ENCODE assay signal across 8 cellular contexts in the genomic region with DNA sequence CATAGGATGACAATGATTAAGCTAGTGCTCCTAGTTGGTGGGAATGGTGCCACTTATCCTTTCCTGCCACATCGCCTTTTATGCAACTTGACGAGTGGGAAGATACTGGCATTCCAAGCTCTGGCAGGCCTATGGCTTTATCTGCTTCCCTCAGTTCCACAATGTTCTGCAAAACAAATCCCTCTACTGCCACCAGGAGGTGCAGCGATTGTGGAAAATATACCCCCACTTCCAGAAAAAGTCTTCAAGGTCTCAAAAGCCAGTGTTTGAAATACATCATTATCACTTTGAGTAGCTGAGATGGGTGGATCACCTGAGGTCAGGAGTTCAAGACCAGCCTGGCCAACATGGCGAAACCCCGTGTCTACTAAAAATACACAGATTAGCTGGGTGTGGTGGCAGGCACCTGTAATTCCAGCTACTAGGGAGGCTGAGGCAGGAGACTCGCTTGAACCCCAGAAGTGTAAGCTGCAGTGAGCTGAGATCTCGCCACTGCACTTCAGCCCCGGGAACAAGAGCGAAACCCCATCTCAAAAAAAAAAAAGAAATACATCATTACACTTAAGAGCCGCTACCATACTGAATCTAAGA. TPM values are rescaled to one million over a fixed set of nuclear protein-coding genes. Genes with fewer than 3 reads are reported as not detected.
DNase-seq lines count a peak whose midpoint lies in the region; ATAC-seq and TF ChIP-seq lines count a peak whose summit lies in the region.

No MANE protein-coding gene starts in this region.

- no peaks in the 10 kb centered on the region for H3K9me3 ChIP-seq in CD4-positive, CD25-positive, alpha-beta regulatory T cell (ENCODE audit: control insufficient read depth in 2 of 2, low read length in 2 of 2)
- H3K9me3 ChIP-seq in thyroid gland: no peaks in the 10 kb centered on the region

- intact Hi-C loops in thyroid gland (cut with DNase I): loop anchor here (10.0 kb wide), 1 partner anchor 89 kb away; no protein-coding TSS in a partner anchor

- 69% methylated on average over 10 of the region's 10 CpGs for WGBS in thyroid gland, 2 donors

- peaks cover 17% of the 10 kb centered on the region for H3K36me3 Mint-ChIP-seq in CD4-positive, CD25-positive, alpha-beta regulatory T cell

- H3K36me3 ChIP-seq in CD4-positive, CD25-positive, alpha-beta regulatory T cell (ENCODE audit: control insufficient read depth, insufficient read depth, low read length): peaks cover 4% of the 10 kb centered on the region
- no peaks in the 10 kb centered on the region for H3K36me3 ChIP-seq in kidney epithelial cell (ENCODE audit: control insufficient read depth, insufficient read depth, low read length)
- H3K36me3 ChIP-seq in thyroid gland: no peaks in the 10 kb centered on the region

- no peaks in the 10 kb centered on the region for H3K27me3 ChIP-seq in CD4-positive, CD25-positive, alpha-beta regulatory T cell (ENCODE audit: control insufficient read depth, insufficient read depth, low read length)
- H3K27me3 ChIP-seq in kidney epithelial cell (ENCODE audit: control insufficient read depth, insufficient read depth, low read length): no peaks in the 10 kb centered on the region
- H3K27me3 ChIP-seq in thyroid gland: no peaks in the 10 kb centered on the region

- in situ Hi-C loops in GM13977 (cut with MboI; ENCODE audit: low pct_unique_long_range_greater_than_20kb, low sequenced_read_pairs, unreplicated experiment) (no loop called here), T47D (cut with HindIII; ENCODE audit: low pct_unique_long_range_greater_than_20kb, low sequenced_read_pairs) (no loop called here)

- DNase-seq in CD4-positive, CD25-positive, alpha-beta regulatory T cell: peak in 1 of 3 donors; percentile 38
- DNase-seq in GM13977 (ENCODE audit: low spot score) (no peak), OCI-M1 (lab: John Stamatoyannopoulos, UW) (peak; percentile 65), T47D (ENCODE audit: low read depth in 1 of 2, low spot score in 1 of 2) (peak; percentile 41 to 76), kidney epithelial cell (ENCODE audit: low read depth) (peak; percentile 28), thyroid gland (peak; percentile 48 to 56)

- H3K4me1 ChIP-seq in CD4-positive, CD25-positive, alpha-beta regulatory T cell (ENCODE audit: control insufficient read depth, insufficient read depth, low read length, poor library complexity, severe bottlenecking): peaks cover 55% of the 10 kb centered on the region
- peaks cover 5 to 20% of the 10 kb centered on the region in 2 donors for H3K4me1 ChIP-seq in thyroid gland

- H3K9me3 Mint-ChIP-seq in CD4-positive, CD25-positive, alpha-beta regulatory T cell: peaks cover 0 to 4% (median 0%) of the 10 kb centered on the region in 7 donors

- H3K27ac Mint-ChIP-seq in CD4-positive, CD25-positive, alpha-beta regulatory T cell: peak overlapping the region; percentile 24 to 60 (median 53)

- H3K27me3 Mint-ChIP-seq in CD4-positive, CD25-positive, alpha-beta regulatory T cell: no peaks in the 10 kb centered on the region

- no peak for ATAC-seq in CD4-positive, CD25-positive, alpha-beta regulatory T cell (ENCODE audit: low read depth in 2 of 2)
- no peak for ATAC-seq in GM18861 (IDR thresholded peaks at IDR 0.05; ENCODE audit: unreplicated experiment)
- no peak for ATAC-seq in GM18867 (IDR thresholded peaks at IDR 0.05; ENCODE audit: unreplicated experiment)

- peaks cover 45 to 79% (median 64%) of the 10 kb centered on the region in 4 donors for H3K4me1 Mint-ChIP-seq in CD4-positive, CD25-positive, alpha-beta regulatory T cell

- no peak overlapping the region for H3K27ac ChIP-seq in CD4-positive, CD25-positive, alpha-beta regulatory T cell (ENCODE audit: insufficient read depth, low read length, poor library complexity, severe bottlenecking)
- no peak overlapping the region for H3K27ac ChIP-seq in thyroid gland

- peak; percentile 62 for TF ChIP-seq CTCF in GM13977 (IDR thresholded peaks at IDR 0.05; ENCODE audit: extremely low read depth, insufficient read depth, missing control alignments)
- TF ChIP-seq CTCF in kidney epithelial cell (IDR thresholded peaks at IDR 0.05; ENCODE audit: insufficient read depth, low read length, poor library complexity, severe bottlenecking): peak; percentile 66
- peak; percentile 20 to 66 (median 59) for TF ChIP-seq CTCF in thyroid gland (IDR thresholded peaks at IDR 0.05)

- H3K4me3 ChIP-seq in CD4-positive, CD25-positive, alpha-beta regulatory T cell (ENCODE audit: low read depth, low read length): peak overlapping the region; percentile 21
- no peak overlapping the region for H3K4me3 ChIP-seq in kidney epithelial cell (ENCODE audit: low read depth, low read length)
- H3K4me3 ChIP-seq in thyroid gland (replicated peaks in 1 of 3): no peak overlapping the region

- no peak for TF ChIP-seq POLR2A in thyroid gland (IDR thresholded peaks at IDR 0.05)

- H3K4me3 Mint-ChIP-seq in CD4-positive, CD25-positive, alpha-beta regulatory T cell: peak overlapping the region in 3 of 4 donors; percentile 39 to 100 (median 69)

RNA-seq across cellular contexts. Expression of gene CLINT1, which starts 3.4 kb away (rescaled TPM):
- 111 TPM for total RNA-seq in CD4-positive, CD25-positive, alpha-beta regulatory T cell
- polyA plus RNA-seq in CD4-positive, CD25-positive, alpha-beta regulatory T cell: 100 to 1,000 TPM in 3 of 4 donors, 10 to 100 TPM in 1; 93.2 to 126 (median 111) TPM
- total RNA-seq in kidney epithelial cell: 84.1 and 85.2 TPM in 2 replicates
- total RNA-seq in thyroid gland: 100 to 1,000 TPM; 126 to 198 (median 159) TPM
